ENCODE assay signal across 2 cellular contexts in the genomic region with DNA sequence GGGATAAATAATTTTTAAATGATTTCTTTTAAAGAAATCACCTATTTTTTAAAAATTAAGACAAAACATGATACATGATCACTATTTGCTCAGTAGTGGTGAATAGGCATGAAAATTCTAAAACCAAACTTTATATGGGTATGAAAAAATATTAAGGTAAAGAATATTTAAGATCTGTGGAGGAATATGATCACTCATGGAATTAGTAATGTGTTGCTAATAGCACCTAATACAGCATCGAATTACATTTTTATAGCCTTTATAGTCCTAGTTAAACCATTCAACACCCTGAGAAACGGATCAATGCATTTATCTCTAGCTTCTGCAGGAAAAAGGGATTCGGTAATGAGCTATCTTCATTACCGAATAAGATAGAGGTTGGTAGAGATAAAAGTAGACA.
TF ChIP-seq lines count a peak whose summit lies in the region.

No MANE protein-coding gene starts in this region.

TF ChIP-seq in HepG2, 621 proteins besides CTCF, POLR2A, EP300 and RAD21 (continued from another document):
- no peak for TF ChIP-seq ZSCAN20 (CRISPR knock-in tag; IDR thresholded peaks at IDR 0.05; ENCODE audit: borderline replicate concordance)
- peak; percentile 80 for TF ChIP-seq MAFF (IDR thresholded peaks at IDR 0.05; ENCODE audit: low read depth, low read length)
- no peak for TF ChIP-seq ZNF230 (CRISPR knock-in tag; IDR thresholded peaks at IDR 0.05)
- TF ChIP-seq ZNF180 (CRISPR knock-in tag; IDR thresholded peaks at IDR 0.05; ENCODE audit: borderline replicate concordance, low read depth) = no peak
- TF ChIP-seq, protein P1, sequence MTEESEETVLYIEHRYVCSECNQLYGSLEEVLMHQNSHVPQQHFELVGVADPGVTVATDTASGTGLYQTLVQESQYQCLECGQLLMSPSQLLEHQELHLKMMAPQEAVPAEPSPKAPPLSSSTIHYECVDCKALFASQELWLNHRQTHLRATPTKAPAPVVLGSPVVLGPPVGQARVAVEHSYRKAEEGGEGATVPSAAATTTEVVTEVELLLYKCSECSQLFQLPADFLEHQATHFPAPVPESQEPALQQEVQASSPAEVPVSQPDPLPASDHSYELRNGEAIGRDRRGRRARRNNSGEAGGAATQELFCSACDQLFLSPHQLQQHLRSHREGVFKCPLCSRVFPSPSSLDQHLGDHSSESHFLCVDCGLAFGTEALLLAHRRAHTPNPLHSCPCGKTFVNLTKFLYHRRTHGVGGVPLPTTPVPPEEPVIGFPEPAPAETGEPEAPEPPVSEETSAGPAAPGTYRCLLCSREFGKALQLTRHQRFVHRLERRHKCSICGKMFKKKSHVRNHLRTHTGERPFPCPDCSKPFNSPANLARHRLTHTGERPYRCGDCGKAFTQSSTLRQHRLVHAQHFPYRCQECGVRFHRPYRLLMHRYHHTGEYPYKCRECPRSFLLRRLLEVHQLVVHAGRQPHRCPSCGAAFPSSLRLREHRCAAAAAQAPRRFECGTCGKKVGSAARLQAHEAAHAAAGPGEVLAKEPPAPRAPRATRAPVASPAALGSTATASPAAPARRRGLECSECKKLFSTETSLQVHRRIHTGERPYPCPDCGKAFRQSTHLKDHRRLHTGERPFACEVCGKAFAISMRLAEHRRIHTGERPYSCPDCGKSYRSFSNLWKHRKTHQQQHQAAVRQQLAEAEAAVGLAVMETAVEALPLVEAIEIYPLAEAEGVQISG (CRISPR knock-in tag; IDR thresholded peaks at IDR 0.05) = no peak
TF ChIP-seq in HepG2: peak in this region for 2.

TF ChIP-seq in K562, 482 proteins besides CTCF, POLR2A, EP300 and RAD21:
- TF ChIP-seq, protein P2, sequence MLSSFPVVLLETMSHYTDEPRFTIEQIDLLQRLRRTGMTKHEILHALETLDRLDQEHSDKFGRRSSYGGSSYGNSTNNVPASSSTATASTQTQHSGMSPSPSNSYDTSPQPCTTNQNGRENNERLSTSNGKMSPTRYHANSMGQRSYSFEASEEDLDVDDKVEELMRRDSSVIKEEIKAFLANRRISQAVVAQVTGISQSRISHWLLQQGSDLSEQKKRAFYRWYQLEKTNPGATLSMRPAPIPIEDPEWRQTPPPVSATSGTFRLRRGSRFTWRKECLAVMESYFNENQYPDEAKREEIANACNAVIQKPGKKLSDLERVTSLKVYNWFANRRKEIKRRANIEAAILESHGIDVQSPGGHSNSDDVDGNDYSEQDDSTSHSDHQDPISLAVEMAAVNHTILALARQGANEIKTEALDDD (IDR thresholded peaks at IDR 0.05) = no peak
- TF ChIP-seq ZNF316 (IDR thresholded peaks at IDR 0.05) = peak; percentile 22; the same call in 1 of the 2 replicates
